In the genomic region with DNA sequence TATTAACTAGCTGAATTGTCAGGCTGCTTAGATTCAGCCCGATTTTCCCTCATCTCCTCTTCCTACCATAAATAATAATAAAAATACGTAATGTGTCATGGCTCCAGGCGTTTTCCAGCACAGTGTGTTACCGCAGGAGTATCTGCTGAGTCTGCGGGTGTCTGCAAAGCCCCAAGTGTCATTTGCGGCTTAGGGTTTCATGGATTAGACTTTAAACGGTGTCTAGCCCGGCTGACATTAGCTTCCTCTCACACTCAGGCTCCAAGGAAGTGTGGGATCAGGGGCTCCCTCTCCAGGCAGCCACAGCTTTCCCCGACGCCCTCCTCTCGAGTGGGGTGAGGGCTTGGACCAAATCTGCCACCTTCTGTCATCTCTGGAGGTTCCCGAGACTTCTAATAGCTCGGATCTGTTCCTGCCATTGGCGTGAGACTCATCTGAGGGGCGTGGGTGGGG, we compare ENCODE assay signal across 15 cellular contexts. TPM values are rescaled to one million over a fixed set of nuclear protein-coding genes. Genes with fewer than 3 reads are reported as not detected.
DNase-seq lines count a peak whose midpoint lies in the region; ATAC-seq, FAIRE-seq and TF ChIP-seq lines count a peak whose summit lies in the region.
"Had no signal": no experiment of that assay in that cellular context is flagged by ENCODE, and none has a peak within 500 bp of the region (broad histone marks: within the 10 kb centered on the region; RNA-seq: fewer than 3 reads in every experiment).

No MANE protein-coding gene starts in this region.

- BruUV-seq in A673 (replicated peaks; lab: Mats Ljungman, UMichigan): no TSS peak
- no TSS peak for BruUV-seq in K562 (replicated peaks; lab: Mats Ljungman, UMichigan)

- WGBS in K562 (ENCODE audit: insufficient coverage, low coverage, missing lambda C conversion rate): 1% methylated on average over 15 of the region's 15 CpGs

- H3K9ac ChIP-seq in K562 (ENCODE audit: insufficient read depth in 1 of 2, low read depth in 2 of 2, low read length in 2 of 2): no peak overlapping the region

- no peak for TF ChIP-seq RAD21 in K562 (CRISPR knock-in tag; conservative IDR thresholded peaks at IDR 0.05 in 1 of 2, IDR thresholded peaks at IDR 0.05 in 1 of 2)

- FAIRE-seq in K562 (lab: Jason Lieb, UNC): no peak

- peak overlapping the region; percentile 48 for H3K27ac ChIP-seq in A673 (ENCODE audit: low read depth, low read length, poor library complexity, severe bottlenecking)
- H3K27ac ChIP-seq in K562 (ENCODE audit: extremely low read depth, low read depth, low read length): no peak overlapping the region
- H3K27ac ChIP-seq: cardiac muscle cell, prostate gland, VCaP had no signal

- H3K36me3 ChIP-seq in A673 (ENCODE audit: insufficient read depth, low read length, poor library complexity, severe bottlenecking) (no peaks in the 10 kb centered on the region), K562 (ENCODE audit: control insufficient read depth, insufficient read depth, low read length) (no peaks in the 10 kb centered on the region)
- H3K36me3 ChIP-seq: cardiac muscle cell, Peyer's patch, prostate gland had no signal

- DNase-seq in A673 (ENCODE audit: low spot score) (peak; percentile 77), M059J (ENCODE audit: low read depth) (peak; percentile 66), K562 (ENCODE audit: extremely low read depth in 1 of 4, low spot score in 3 of 4) (no peak), left kidney (ENCODE audit: low read depth, low spot score) (peak; percentile 89), left ventricle myocardium superior (no peak)
- DNase-seq in activated CD4-positive, alpha-beta T cell treated with anti-CD3 and anti-CD28 coated beads for 48 hours: no peak
- DNase-seq: activated T-cell treated with anti-CD3 and anti-CD28 coated beads, Interleukin-2, amount 50 U/mL, for 24 hours; NCI-H1436; Peyer's patch had no signal

- in situ Hi-C loops in K562 (cut with MboI): no loop called here

- intact Hi-C loops in A673 (cut with micrococcal nuclease; ENCODE audit: unreplicated experiment) (no loop called here), K562 (cut with micrococcal nuclease) (no loop called here), left ventricle myocardium superior (cut with micrococcal nuclease) (no loop called here)

- peak overlapping the region; percentile 22 for H3K4me3 ChIP-seq in A673 (ENCODE audit: low read depth, low read length, poor library complexity, severe bottlenecking)
- no peak overlapping the region for H3K4me3 ChIP-seq in K562
- H3K4me3 ChIP-seq: lung, prostate gland had no signal

- TF ChIP-seq POLR2A in K562 (conservative IDR thresholded peaks at IDR 0.05): no peak

- H3K9me1 ChIP-seq in K562 (ENCODE audit: control insufficient read depth, insufficient read depth, low read length): no peaks in the 10 kb centered on the region

- H3K79me2 ChIP-seq in K562 (ENCODE audit: control insufficient read depth, insufficient read depth, low read length): no peaks in the 10 kb centered on the region

- POLR2A ChIA-PET in A673 (lab: Charles Lee; ENCODE audit: low non-redundant PET): interaction anchor here (0.6 to 1.1 kb wide), 3 partner anchors 21 to 480 kb away, joined by 3 to 4 read pairs (median 3); no protein-coding TSS in a partner anchor
- POLR2A ChIA-PET in K562 (lab: Yijun Ruan, JAX): interaction anchor here (0.6 to 0.9 kb wide), 4 partner anchors 12 to 812 kb away, joined by 3 read pairs; no protein-coding TSS in a partner anchor

- TF ChIP-seq EP300 in K562 (IDR thresholded peaks at IDR 0.05; ENCODE audit: low read length): no peak

- peaks cover 37% of the 10 kb centered on the region for H3K4me1 ChIP-seq in A673 (ENCODE audit: insufficient read depth, low read length, poor library complexity, severe bottlenecking)
- H3K4me1 ChIP-seq in K562 (replicated peaks in 1 of 2; ENCODE audit: control insufficient read depth in 2 of 2, insufficient read depth in 2 of 2, low read length in 2 of 2): peaks cover 0 to 31% of the 10 kb centered on the region in 2 experiments; a peak in 2 of 5 replicates
- H3K4me1 ChIP-seq: prostate gland had no signal

- H3K9me3 ChIP-seq in A673 (ENCODE audit: low read depth, low read length, poor library complexity, severe bottlenecking): no peaks in the 10 kb centered on the region
- H3K9me3 ChIP-seq in K562 (replicated peaks; ENCODE audit: control insufficient read depth, insufficient read depth, low read depth, low read length): no peaks in the 10 kb centered on the region
- H3K9me3 ChIP-seq: Peyer's patch, prostate gland had no signal

- no peak overlapping the region for H2AFZ ChIP-seq in K562 (ENCODE audit: low read depth, low read length)

- TF ChIP-seq CTCF in A673 (conservative IDR thresholded peaks at IDR 0.05; ENCODE audit: low read depth, low read length): peak; percentile 41
- TF ChIP-seq CTCF in K562 (IDR thresholded peaks at IDR 0.05 in 2 of 3, conservative IDR thresholded peaks at IDR 0.05 in 1 of 3; ENCODE audit: insufficient read depth in 2 of 3, low read depth in 1 of 3, low read length in 3 of 3): no peak

- H3K27me3 ChIP-seq in A673 (replicated peaks; ENCODE audit: insufficient read depth, low read depth, low read length, poor library complexity) (no peaks in the 10 kb centered on the region), K562 (ENCODE audit: control insufficient read depth in 2 of 2, insufficient read depth in 2 of 2, low read length in 2 of 2) (peaks cover 59 to 70% of the 10 kb centered on the region in 2 experiments)
- H3K27me3 ChIP-seq: Peyer's patch had no signal

- ATAC-seq in K562 (no peak), left ventricle myocardium superior (no peak), GM18502 (IDR thresholded peaks at IDR 0.05; ENCODE audit: poor library complexity, unreplicated experiment) (no peak), GM21723 (IDR thresholded peaks at IDR 0.05; ENCODE audit: unreplicated experiment) (no peak)

- H3K4me2 ChIP-seq in K562 (ENCODE audit: insufficient read depth, low read length): no peak overlapping the region

- H4K20me1 ChIP-seq in K562 (replicated peaks; ENCODE audit: control insufficient read depth, insufficient read depth, low read length): no peaks in the 10 kb centered on the region; the same call in 1 of the 2 replicates

- CTCF ChIA-PET in A673 (lab: Charles Lee) (interaction anchor here (0.9 kb wide), 1 partner anchor 990 kb away, joined by 4 read pairs; no protein-coding TSS in a partner anchor), K562 (lab: Yijun Ruan, JAX; ENCODE audit: low intra/inter-chr PET ratio) (no interaction called here)

RNA-seq across cellular contexts. Expression of gene HOXD1, which starts 14.1 kb away (rescaled TPM):
- total RNA-seq in A673 (2021): not detected in 2 replicates
- total RNA-seq in M059J (2014; rRNA removed; shearing (Covaris generic)): not detected in 2 replicates
- not detected in 2 replicates for total RNA-seq in K562 (2011; cell fraction: chromatin; rRNA removed; ENCODE audit: low replicate concordance)
- not detected in 2 replicates for total RNA-seq in K562 (2011; cell fraction: nucleolus; rRNA removed)
- total RNA-seq in K562 (2011; cell fraction: nucleoplasm; rRNA removed): not detected in 2 replicates
- total RNA-seq in K562 (2014; rRNA removed): not detected in 2 replicates
- total RNA-seq in K562 (2014; rRNA removed; fragmentation: Illumina TruSeq; extraction: Trizol): not detected in 2 replicates
- not detected in 2 replicates for total RNA-seq in K562 (2015; rRNA removed; fragmentation: Illumina TruSeq; extraction: Trizol)
- total RNA-seq in K562 (2021): not detected in 2 replicates
- not detected in 2 replicates for polyA plus RNA-seq in K562 (2011; rRNA removed)
- polyA plus RNA-seq in K562 (2011; cell fraction: cytosol; rRNA removed): 0.03 TPM in 1 of 2 replicates, not detected in the other
- polyA plus RNA-seq in K562 (2011; cell fraction: nucleus; rRNA removed): not detected in 2 replicates
- polyA plus RNA-seq in K562 (2012): not detected in 2 replicates
- not detected in 2 replicates for polyA plus RNA-seq in K562 (2014; fragmentation: Illumina TruSeq; extraction: Trizol)
- polyA plus RNA-seq in K562 (2014; fragmentation: Nextera tagmentation; extraction: Ambion mirVana): not detected
- not detected in 2 replicates for polyA plus RNA-seq in K562 (2014; rRNA removed)
- polyA minus RNA-seq in K562 (2011; rRNA and poly(A)+ RNA removed): not detected in 2 replicates
- not detected in 2 replicates for polyA minus RNA-seq in K562 (2011; cell fraction: cytosol; rRNA and poly(A)+ RNA removed)
- polyA minus RNA-seq in K562 (2011; cell fraction: nucleus; rRNA and poly(A)+ RNA removed): not detected in 2 replicates
- not detected for total RNA-seq in left ventricle myocardium superior
- total RNA-seq: cardiac muscle cell had no signal
- polyA plus RNA-seq: cardiac muscle cell had no signal

RNA-seq across cellular contexts. Expression of gene HOXD3, which starts 17.3 kb away (rescaled TPM):
- total RNA-seq in A673 (2021) (41.3 and 53.0 TPM in 2 replicates), K562 (2014; rRNA removed) (not detected in 2 replicates), K562 (2014; rRNA removed; fragmentation: Illumina TruSeq; extraction: Trizol) (not detected in 2 replicates), K562 (2015; rRNA removed; fragmentation: Illumina TruSeq; extraction: Trizol) (not detected in 2 replicates), K562 (2021) (not detected in 2 replicates), left ventricle myocardium superior (0.27 TPM)
- 0.12 and 0.30 TPM in 2 replicates for total RNA-seq in M059J (2014; rRNA removed; shearing (Covaris generic))
- total RNA-seq in K562 (2011; cell fraction: chromatin; rRNA removed; ENCODE audit: low replicate concordance): not detected in 2 replicates
- not detected in 2 replicates for total RNA-seq in K562 (2011; cell fraction: nucleolus; rRNA removed)
- total RNA-seq in K562 (2011; cell fraction: nucleoplasm; rRNA removed): not detected in 2 replicates
- polyA plus RNA-seq in K562 (2011; rRNA removed) (not detected in 2 replicates), K562 (2014; fragmentation: Illumina TruSeq; extraction: Trizol) (not detected in 2 replicates), K562 (2014; fragmentation: Nextera tagmentation; extraction: Ambion mirVana) (not detected), K562 (2014; rRNA removed) (not detected in 2 replicates)
- polyA plus RNA-seq in K562 (2011; cell fraction: cytosol; rRNA removed): not detected in 2 replicates
- polyA plus RNA-seq in K562 (2011; cell fraction: nucleus; rRNA removed): not detected in 2 replicates
- not detected in 2 replicates for polyA plus RNA-seq in K562 (2012)
- polyA minus RNA-seq in K562 (2011; rRNA and poly(A)+ RNA removed): not detected in 2 replicates
- polyA minus RNA-seq in K562 (2011; cell fraction: cytosol; rRNA and poly(A)+ RNA removed): not detected in 2 replicates
- polyA minus RNA-seq in K562 (2011; cell fraction: nucleus; rRNA and poly(A)+ RNA removed): not detected in 2 replicates
- polyA plus RNA-seq: cardiac muscle cell had no signal

RNA-seq across cellular contexts. Expression of gene HOXD4, which starts 23.1 kb away (rescaled TPM):
- total RNA-seq in A673 (2021) (30.8 and 34.3 TPM in 2 replicates), K562 (2014; rRNA removed) (not detected in 2 replicates), K562 (2014; rRNA removed; fragmentation: Illumina TruSeq; extraction: Trizol) (not detected in 2 replicates), K562 (2015; rRNA removed; fragmentation: Illumina TruSeq; extraction: Trizol) (not detected in 2 replicates), K562 (2021) (not detected in 2 replicates), left ventricle myocardium superior (0.22 TPM)
- 0.05 TPM in 1 of 2 replicates, not detected in the other for total RNA-seq in M059J (2014; rRNA removed; shearing (Covaris generic))
- total RNA-seq in K562 (2011; cell fraction: chromatin; rRNA removed; ENCODE audit: low replicate concordance): not detected in 2 replicates
- total RNA-seq in K562 (2011; cell fraction: nucleolus; rRNA removed): not detected in 2 replicates
- not detected in 2 replicates for total RNA-seq in K562 (2011; cell fraction: nucleoplasm; rRNA removed)
- polyA plus RNA-seq in K562 (2011; rRNA removed) (not detected in 2 replicates), K562 (2014; fragmentation: Illumina TruSeq; extraction: Trizol) (not detected in 2 replicates), K562 (2014; fragmentation: Nextera tagmentation; extraction: Ambion mirVana) (not detected), K562 (2014; rRNA removed) (not detected in 2 replicates)
- 0.04 TPM in 1 of 2 replicates, not detected in the other for polyA plus RNA-seq in K562 (2011; cell fraction: cytosol; rRNA removed)
- polyA plus RNA-seq in K562 (2011; cell fraction: nucleus; rRNA removed): not detected in 2 replicates
- 0.11 TPM in 1 of 2 replicates, not detected in the other for polyA plus RNA-seq in K562 (2012)
- polyA minus RNA-seq in K562 (2011; rRNA and poly(A)+ RNA removed): not detected in 2 replicates
- polyA minus RNA-seq in K562 (2011; cell fraction: cytosol; rRNA and poly(A)+ RNA removed): not detected in 2 replicates
- polyA minus RNA-seq in K562 (2011; cell fraction: nucleus; rRNA and poly(A)+ RNA removed): not detected in 2 replicates
- total RNA-seq: cardiac muscle cell had no signal
- polyA plus RNA-seq: cardiac muscle cell had no signal

RNA-seq across cellular contexts. Expression of gene HOXD8, which starts 44.9 kb away (rescaled TPM):
- 56.8 and 61.9 TPM in 2 replicates for total RNA-seq in A673 (2021)
- total RNA-seq in M059J (2014; rRNA removed; shearing (Covaris generic)): 0.49 and 0.84 TPM in 2 replicates
- total RNA-seq in K562 (2011; cell fraction: chromatin; rRNA removed; ENCODE audit: low replicate concordance): not detected in 2 replicates
- not detected in 2 replicates for total RNA-seq in K562 (2011; cell fraction: nucleolus; rRNA removed)
- not detected in 2 replicates for total RNA-seq in K562 (2011; cell fraction: nucleoplasm; rRNA removed)
- total RNA-seq in K562 (2014; rRNA removed): not detected in 2 replicates
- total RNA-seq in K562 (2014; rRNA removed; fragmentation: Illumina TruSeq; extraction: Trizol): 0.15 TPM in 1 of 2 replicates, not detected in the other
- total RNA-seq in K562 (2015; rRNA removed; fragmentation: Illumina TruSeq; extraction: Trizol): not detected in 2 replicates
- total RNA-seq in K562 (2021): not detected in 2 replicates
- not detected in 2 replicates for polyA plus RNA-seq in K562 (2011; rRNA removed)
- not detected in 2 replicates for polyA plus RNA-seq in K562 (2011; cell fraction: cytosol; rRNA removed)
- polyA plus RNA-seq in K562 (2011; cell fraction: nucleus; rRNA removed): not detected in 2 replicates
- polyA plus RNA-seq in K562 (2012): 0.57 TPM in 1 of 2 replicates, not detected in the other
- not detected in 2 replicates for polyA plus RNA-seq in K562 (2014; fragmentation: Illumina TruSeq; extraction: Trizol)
- polyA plus RNA-seq in K562 (2014; fragmentation: Nextera tagmentation; extraction: Ambion mirVana): under 1 TPM in 1 of 2 experiments, not detected in 1; 0.04 TPM
- 0.30 TPM in 1 of 2 replicates, not detected in the other for polyA plus RNA-seq in K562 (2014; rRNA removed)
- not detected in 2 replicates for polyA minus RNA-seq in K562 (2011; rRNA and poly(A)+ RNA removed)
- polyA minus RNA-seq in K562 (2011; cell fraction: cytosol; rRNA and poly(A)+ RNA removed): not detected in 2 replicates
- polyA minus RNA-seq in K562 (2011; cell fraction: nucleus; rRNA and poly(A)+ RNA removed): 0.22 TPM in 1 of 2 replicates, not detected in the other
- total RNA-seq in left ventricle myocardium superior: 0.92 TPM
- total RNA-seq: cardiac muscle cell had no signal
- polyA plus RNA-seq: cardiac muscle cell had no signal

RNA-seq across cellular contexts. Expression of gene HOXD9, which starts 51.9 kb away (rescaled TPM):
- total RNA-seq in A673 (2021) (63.0 and 64.9 TPM in 2 replicates), K562 (2014; rRNA removed) (not detected in 2 replicates), K562 (2014; rRNA removed; fragmentation: Illumina TruSeq; extraction: Trizol) (not detected in 2 replicates), K562 (2015; rRNA removed; fragmentation: Illumina TruSeq; extraction: Trizol) (not detected in 2 replicates), K562 (2021) (not detected in 2 replicates), left ventricle myocardium superior (not detected)
- total RNA-seq in M059J (2014; rRNA removed; shearing (Covaris generic)): 0.57 and 0.86 TPM in 2 replicates
- total RNA-seq in K562 (2011; cell fraction: chromatin; rRNA removed; ENCODE audit: low replicate concordance): not detected in 2 replicates
- not detected in 2 replicates for total RNA-seq in K562 (2011; cell fraction: nucleolus; rRNA removed)
- not detected in 2 replicates for total RNA-seq in K562 (2011; cell fraction: nucleoplasm; rRNA removed)
- polyA plus RNA-seq in K562 (2011; rRNA removed) (not detected in 2 replicates), K562 (2014; fragmentation: Illumina TruSeq; extraction: Trizol) (not detected in 2 replicates), K562 (2014; fragmentation: Nextera tagmentation; extraction: Ambion mirVana) (not detected), K562 (2014; rRNA removed) (not detected in 2 replicates)
- not detected in 2 replicates for polyA plus RNA-seq in K562 (2011; cell fraction: cytosol; rRNA removed)
- not detected in 2 replicates for polyA plus RNA-seq in K562 (2011; cell fraction: nucleus; rRNA removed)
- polyA plus RNA-seq in K562 (2012): not detected in 2 replicates
- not detected in 2 replicates for polyA minus RNA-seq in K562 (2011; rRNA and poly(A)+ RNA removed)
- polyA minus RNA-seq in K562 (2011; cell fraction: cytosol; rRNA and poly(A)+ RNA removed): not detected in 2 replicates
- not detected in 2 replicates for polyA minus RNA-seq in K562 (2011; cell fraction: nucleus; rRNA and poly(A)+ RNA removed)
- total RNA-seq: cardiac muscle cell had no signal
- polyA plus RNA-seq: cardiac muscle cell had no signal

Comparison
In these comparisons a context has a peak if more than half of its experiments do, and no peak if none do; other contexts are left out.
1. DNase-seq: peak in A673 (single experiment), M059J (single experiment) and left kidney (single experiment); none in K562 (0 of 4), activated CD4-positive, alpha-beta T cell treated with anti-CD3 and anti-CD28 coated beads for 48 hours (single experiment) and left ventricle myocardium superior (single experiment).
2. RNA of gene HOXD3, which starts 17.3 kb away (total RNA-seq): 41.3 to 53.0 TPM in A673; 0.12 to 0.30 TPM in M059J, 0.27 TPM in left ventricle myocardium superior (single experiment) and not detected in K562; every median in the first group is over 10 times any median in the second.
3. RNA of gene HOXD4, which starts 23.1 kb away (total RNA-seq): 30.8 to 34.3 TPM in A673; 0.22 TPM in left ventricle myocardium superior (single experiment), 0.05 TPM in M059J and not detected in K562; every median in the first group is over 10 times any median in the second.